In the genomic region with DNA sequence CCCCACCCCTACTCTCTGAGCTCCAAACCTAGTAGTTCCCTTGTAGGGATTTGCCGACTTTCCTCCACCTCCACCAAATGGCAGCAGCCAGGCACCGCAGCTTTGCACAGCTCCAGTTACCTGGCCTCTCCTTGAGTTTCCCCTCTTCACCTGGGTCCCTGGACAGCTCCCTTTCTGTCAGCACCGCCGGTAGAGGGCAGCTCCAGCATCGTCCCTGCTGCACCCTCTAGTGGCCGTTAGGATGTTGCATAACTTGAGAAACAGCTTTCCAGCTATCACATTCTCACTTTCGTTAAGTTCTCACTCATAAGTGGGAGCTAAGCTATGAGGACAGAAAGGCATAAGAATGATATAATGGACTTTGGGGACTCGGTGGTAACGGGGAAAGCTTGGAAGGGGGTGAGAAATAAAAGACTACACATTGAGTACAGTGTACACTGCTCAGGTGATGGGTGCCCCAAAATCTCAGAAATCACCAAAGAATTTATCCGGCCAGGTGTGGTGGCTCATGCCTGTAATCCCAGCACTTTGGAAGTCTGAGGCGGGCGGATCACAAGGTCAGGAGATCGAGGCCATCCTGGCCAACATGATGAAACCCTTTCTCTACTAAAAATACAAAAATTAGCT, we compare ENCODE assay signal across 1 cellular context.
TF ChIP-seq lines count a peak whose summit lies in the region.

No MANE protein-coding gene starts in this region.

TF ChIP-seq in HepG2, 621 proteins besides CTCF, POLR2A, EP300 and RAD21 (continued from another document and continues in another):
- TF ChIP-seq, protein P1, sequence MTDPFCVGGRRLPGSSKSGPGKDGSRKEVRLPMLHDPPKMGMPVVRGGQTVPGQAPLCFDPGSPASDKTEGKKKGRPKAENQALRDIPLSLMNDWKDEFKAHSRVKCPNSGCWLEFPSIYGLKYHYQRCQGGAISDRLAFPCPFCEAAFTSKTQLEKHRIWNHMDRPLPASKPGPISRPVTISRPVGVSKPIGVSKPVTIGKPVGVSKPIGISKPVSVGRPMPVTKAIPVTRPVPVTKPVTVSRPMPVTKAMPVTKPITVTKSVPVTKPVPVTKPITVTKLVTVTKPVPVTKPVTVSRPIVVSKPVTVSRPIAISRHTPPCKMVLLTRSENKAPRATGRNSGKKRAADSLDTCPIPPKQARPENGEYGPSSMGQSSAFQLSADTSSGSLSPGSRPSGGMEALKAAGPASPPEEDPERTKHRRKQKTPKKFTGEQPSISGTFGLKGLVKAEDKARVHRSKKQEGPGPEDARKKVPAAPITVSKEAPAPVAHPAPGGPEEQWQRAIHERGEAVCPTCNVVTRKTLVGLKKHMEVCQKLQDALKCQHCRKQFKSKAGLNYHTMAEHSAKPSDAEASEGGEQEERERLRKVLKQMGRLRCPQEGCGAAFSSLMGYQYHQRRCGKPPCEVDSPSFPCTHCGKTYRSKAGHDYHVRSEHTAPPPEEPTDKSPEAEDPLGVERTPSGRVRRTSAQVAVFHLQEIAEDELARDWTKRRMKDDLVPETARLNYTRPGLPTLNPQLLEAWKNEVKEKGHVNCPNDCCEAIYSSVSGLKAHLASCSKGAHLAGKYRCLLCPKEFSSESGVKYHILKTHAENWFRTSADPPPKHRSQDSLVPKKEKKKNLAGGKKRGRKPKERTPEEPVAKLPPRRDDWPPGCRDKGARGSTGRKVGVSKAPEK (CRISPR knock-in tag; IDR thresholded peaks at IDR 0.05; ENCODE audit: borderline replicate concordance) = no peak
- TF ChIP-seq, protein P2, sequence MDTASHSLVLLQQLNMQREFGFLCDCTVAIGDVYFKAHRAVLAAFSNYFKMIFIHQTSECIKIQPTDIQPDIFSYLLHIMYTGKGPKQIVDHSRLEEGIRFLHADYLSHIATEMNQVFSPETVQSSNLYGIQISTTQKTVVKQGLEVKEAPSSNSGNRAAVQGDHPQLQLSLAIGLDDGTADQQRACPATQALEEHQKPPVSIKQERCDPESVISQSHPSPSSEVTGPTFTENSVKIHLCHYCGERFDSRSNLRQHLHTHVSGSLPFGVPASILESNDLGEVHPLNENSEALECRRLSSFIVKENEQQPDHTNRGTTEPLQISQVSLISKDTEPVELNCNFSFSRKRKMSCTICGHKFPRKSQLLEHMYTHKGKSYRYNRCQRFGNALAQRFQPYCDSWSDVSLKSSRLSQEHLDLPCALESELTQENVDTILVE (CRISPR knock-in tag; IDR thresholded peaks at IDR 0.05) = 0 out of 2 replicates have a peak, but pooled peaks have one; percentile 49
- TF ChIP-seq ZNF749 (CRISPR knock-in tag; IDR thresholded peaks at IDR 0.05; ENCODE audit: borderline replicate concordance) = no peak
- TF ChIP-seq IRF2 (CRISPR knock-in tag; IDR thresholded peaks at IDR 0.05) = 0 out of 2 replicates have a peak, but pooled peaks have one; percentile 61
- no peak for TF ChIP-seq XBP1 (CRISPR knock-in tag; IDR thresholded peaks at IDR 0.05)
- no peak for TF ChIP-seq JUND (CRISPR knock-in tag; IDR thresholded peaks at IDR 0.05)
- TF ChIP-seq ZMYM2 (CRISPR knock-in tag; IDR thresholded peaks at IDR 0.05) = no peak
- TF ChIP-seq, protein P3, sequence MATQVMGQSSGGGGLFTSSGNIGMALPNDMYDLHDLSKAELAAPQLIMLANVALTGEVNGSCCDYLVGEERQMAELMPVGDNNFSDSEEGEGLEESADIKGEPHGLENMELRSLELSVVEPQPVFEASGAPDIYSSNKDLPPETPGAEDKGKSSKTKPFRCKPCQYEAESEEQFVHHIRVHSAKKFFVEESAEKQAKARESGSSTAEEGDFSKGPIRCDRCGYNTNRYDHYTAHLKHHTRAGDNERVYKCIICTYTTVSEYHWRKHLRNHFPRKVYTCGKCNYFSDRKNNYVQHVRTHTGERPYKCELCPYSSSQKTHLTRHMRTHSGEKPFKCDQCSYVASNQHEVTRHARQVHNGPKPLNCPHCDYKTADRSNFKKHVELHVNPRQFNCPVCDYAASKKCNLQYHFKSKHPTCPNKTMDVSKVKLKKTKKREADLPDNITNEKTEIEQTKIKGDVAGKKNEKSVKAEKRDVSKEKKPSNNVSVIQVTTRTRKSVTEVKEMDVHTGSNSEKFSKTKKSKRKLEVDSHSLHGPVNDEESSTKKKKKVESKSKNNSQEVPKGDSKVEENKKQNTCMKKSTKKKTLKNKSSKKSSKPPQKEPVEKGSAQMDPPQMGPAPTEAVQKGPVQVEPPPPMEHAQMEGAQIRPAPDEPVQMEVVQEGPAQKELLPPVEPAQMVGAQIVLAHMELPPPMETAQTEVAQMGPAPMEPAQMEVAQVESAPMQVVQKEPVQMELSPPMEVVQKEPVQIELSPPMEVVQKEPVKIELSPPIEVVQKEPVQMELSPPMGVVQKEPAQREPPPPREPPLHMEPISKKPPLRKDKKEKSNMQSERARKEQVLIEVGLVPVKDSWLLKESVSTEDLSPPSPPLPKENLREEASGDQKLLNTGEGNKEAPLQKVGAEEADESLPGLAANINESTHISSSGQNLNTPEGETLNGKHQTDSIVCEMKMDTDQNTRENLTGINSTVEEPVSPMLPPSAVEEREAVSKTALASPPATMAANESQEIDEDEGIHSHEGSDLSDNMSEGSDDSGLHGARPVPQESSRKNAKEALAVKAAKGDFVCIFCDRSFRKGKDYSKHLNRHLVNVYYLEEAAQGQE (IDR thresholded peaks at IDR 0.05; ENCODE audit: borderline replicate concordance in 1 of 2, low read depth in 1 of 2, low read length in 2 of 2) = peak; percentile 71 to 94
- TF ChIP-seq, protein P4, sequence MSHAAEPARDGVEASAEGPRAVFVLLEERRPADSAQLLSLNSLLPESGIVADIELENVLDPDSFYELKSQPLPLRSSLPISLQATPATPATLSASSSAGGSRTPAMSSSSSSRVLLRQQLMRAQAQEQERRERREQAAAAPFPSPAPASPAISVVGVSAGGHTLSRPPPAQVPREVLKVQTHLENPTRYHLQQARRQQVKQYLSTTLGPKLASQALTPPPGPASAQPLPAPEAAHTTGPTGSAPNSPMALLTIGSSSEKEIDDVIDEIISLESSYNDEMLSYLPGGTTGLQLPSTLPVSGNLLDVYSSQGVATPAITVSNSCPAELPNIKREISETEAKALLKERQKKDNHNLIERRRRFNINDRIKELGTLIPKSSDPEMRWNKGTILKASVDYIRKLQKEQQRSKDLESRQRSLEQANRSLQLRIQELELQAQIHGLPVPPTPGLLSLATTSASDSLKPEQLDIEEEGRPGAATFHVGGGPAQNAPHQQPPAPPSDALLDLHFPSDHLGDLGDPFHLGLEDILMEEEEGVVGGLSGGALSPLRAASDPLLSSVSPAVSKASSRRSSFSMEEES (CRISPR knock-in tag; IDR thresholded peaks at IDR 0.05) = 0 out of 2 replicates have a peak, but pooled peaks have one; percentile 29
- peak; percentile 69 for TF ChIP-seq XRCC5 (optimal IDR thresholded peaks at IDR 0.05; ENCODE audit: low read length)
- TF ChIP-seq CREB1 (IDR thresholded peaks at IDR 0.05) = no peak
- TF ChIP-seq CREB1 (CRISPR knock-in tag; IDR thresholded peaks at IDR 0.05) = no peak
- TF ChIP-seq PHB2 (IDR thresholded peaks at IDR 0.05; ENCODE audit: partially characterized antibody) = no peak
- TF ChIP-seq ZNF850 (CRISPR knock-in tag; conservative IDR thresholded peaks at IDR 0.05) = no peak
- TF ChIP-seq ZNF431 (CRISPR knock-in tag; IDR thresholded peaks at IDR 0.05; ENCODE audit: borderline replicate concordance, low read depth) = no peak
- TF ChIP-seq HNRNPLL (IDR thresholded peaks at IDR 0.05; ENCODE audit: low read depth, low read length, poor library complexity, severe bottlenecking) = no peak
- no peak for TF ChIP-seq CREM (IDR thresholded peaks at IDR 0.05)
- no peak for TF ChIP-seq CREM (CRISPR knock-in tag; IDR thresholded peaks at IDR 0.05)
- TF ChIP-seq ZMAT3 (CRISPR knock-in tag; conservative IDR thresholded peaks at IDR 0.05) = no peak
- TF ChIP-seq SNAPC2 (CRISPR knock-in tag; IDR thresholded peaks at IDR 0.05) = no peak
- TF ChIP-seq RBAK (CRISPR knock-in tag; IDR thresholded peaks at IDR 0.05) = no peak
- TF ChIP-seq, protein P5, sequence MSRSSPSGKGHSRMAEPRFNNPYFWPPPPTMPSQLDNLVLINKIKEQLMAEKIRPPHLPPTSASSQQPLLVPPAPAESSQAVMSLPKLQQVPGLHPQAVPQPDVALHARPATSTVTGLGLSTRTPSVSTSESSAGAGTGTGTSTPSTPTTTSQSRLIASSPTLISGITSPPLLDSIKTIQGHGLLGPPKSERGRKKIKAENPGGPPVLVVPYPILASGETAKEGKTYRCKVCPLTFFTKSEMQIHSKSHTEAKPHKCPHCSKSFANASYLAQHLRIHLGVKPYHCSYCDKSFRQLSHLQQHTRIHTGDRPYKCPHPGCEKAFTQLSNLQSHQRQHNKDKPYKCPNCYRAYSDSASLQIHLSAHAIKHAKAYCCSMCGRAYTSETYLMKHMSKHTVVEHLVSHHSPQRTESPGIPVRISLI (CRISPR knock-in tag; IDR thresholded peaks at IDR 0.05; ENCODE audit: borderline replicate concordance) = no peak
- no peak for TF ChIP-seq ZFP41 (CRISPR knock-in tag; IDR thresholded peaks at IDR 0.05; ENCODE audit: borderline replicate concordance)
- TF ChIP-seq ERF (CRISPR knock-in tag; IDR thresholded peaks at IDR 0.05) = 0 out of 2 replicates have a peak, but pooled peaks have one; percentile 29
- TF ChIP-seq FOXM1 (CRISPR knock-in tag; IDR thresholded peaks at IDR 0.05) = no peak
- TF ChIP-seq ZNF329 (CRISPR knock-in tag; IDR thresholded peaks at IDR 0.05; ENCODE audit: low read depth) = no peak
- TF ChIP-seq DNMT1 (CRISPR knock-in tag; IDR thresholded peaks at IDR 0.05) = no peak
- no peak for TF ChIP-seq ZSCAN30 (CRISPR knock-in tag; IDR thresholded peaks at IDR 0.05)
- no peak for TF ChIP-seq NR2C2 (CRISPR knock-in tag; IDR thresholded peaks at IDR 0.05; ENCODE audit: borderline replicate concordance)
- no peak for TF ChIP-seq HOXD1 (CRISPR knock-in tag; IDR thresholded peaks at IDR 0.05)
- TF ChIP-seq ZNF331 (CRISPR knock-in tag; IDR thresholded peaks at IDR 0.05) = 0 out of 2 replicates have a peak, but pooled peaks have one; percentile 29
- no peak for TF ChIP-seq POLR2AphosphoS5 (IDR thresholded peaks at IDR 0.05; ENCODE audit: low read depth, low read length)
- no peak for TF ChIP-seq ZNF768 (CRISPR knock-in tag; IDR thresholded peaks at IDR 0.05)
- no peak for TF ChIP-seq RXRA (CRISPR knock-in tag; IDR thresholded peaks at IDR 0.05)
- no peak for TF ChIP-seq ZFP36 (IDR thresholded peaks at IDR 0.05; ENCODE audit: borderline replicate concordance, low read depth, low read length, partially characterized antibody)
- no peak for TF ChIP-seq CBX1 (IDR thresholded peaks at IDR 0.05; ENCODE audit: low read depth)
- TF ChIP-seq SOX13 (IDR thresholded peaks at IDR 0.05) = no peak
- TF ChIP-seq SOX13 (CRISPR knock-in tag; conservative IDR thresholded peaks at IDR 0.05 in 1 of 2, IDR thresholded peaks at IDR 0.05 in 1 of 2) = peak in 1 of 2 experiments; percentile 21; a peak in 1 of 4 replicates
- TF ChIP-seq RXRB (CRISPR knock-in tag; IDR thresholded peaks at IDR 0.05; ENCODE audit: borderline replicate concordance) = no peak
- TF ChIP-seq ZNF234 (CRISPR knock-in tag; conservative IDR thresholded peaks at IDR 0.05) = no peak
- no peak for TF ChIP-seq ZNF34 (CRISPR knock-in tag; IDR thresholded peaks at IDR 0.05; ENCODE audit: borderline replicate concordance)
- TF ChIP-seq SAP130 (CRISPR knock-in tag; IDR thresholded peaks at IDR 0.05; ENCODE audit: low read depth) = peak; percentile 31; the same call in 1 of the 2 replicates
- TF ChIP-seq ARNT2 (CRISPR knock-in tag; IDR thresholded peaks at IDR 0.05; ENCODE audit: low read depth) = 0 out of 2 replicates have a peak, but pooled peaks have one; percentile 20
- TF ChIP-seq GABPA (IDR thresholded peaks at IDR 0.05; ENCODE audit: low read depth, low read length) = no peak
- no peak for TF ChIP-seq GABPA (CRISPR knock-in tag; IDR thresholded peaks at IDR 0.05; ENCODE audit: low read depth)
- TF ChIP-seq, protein P6, sequence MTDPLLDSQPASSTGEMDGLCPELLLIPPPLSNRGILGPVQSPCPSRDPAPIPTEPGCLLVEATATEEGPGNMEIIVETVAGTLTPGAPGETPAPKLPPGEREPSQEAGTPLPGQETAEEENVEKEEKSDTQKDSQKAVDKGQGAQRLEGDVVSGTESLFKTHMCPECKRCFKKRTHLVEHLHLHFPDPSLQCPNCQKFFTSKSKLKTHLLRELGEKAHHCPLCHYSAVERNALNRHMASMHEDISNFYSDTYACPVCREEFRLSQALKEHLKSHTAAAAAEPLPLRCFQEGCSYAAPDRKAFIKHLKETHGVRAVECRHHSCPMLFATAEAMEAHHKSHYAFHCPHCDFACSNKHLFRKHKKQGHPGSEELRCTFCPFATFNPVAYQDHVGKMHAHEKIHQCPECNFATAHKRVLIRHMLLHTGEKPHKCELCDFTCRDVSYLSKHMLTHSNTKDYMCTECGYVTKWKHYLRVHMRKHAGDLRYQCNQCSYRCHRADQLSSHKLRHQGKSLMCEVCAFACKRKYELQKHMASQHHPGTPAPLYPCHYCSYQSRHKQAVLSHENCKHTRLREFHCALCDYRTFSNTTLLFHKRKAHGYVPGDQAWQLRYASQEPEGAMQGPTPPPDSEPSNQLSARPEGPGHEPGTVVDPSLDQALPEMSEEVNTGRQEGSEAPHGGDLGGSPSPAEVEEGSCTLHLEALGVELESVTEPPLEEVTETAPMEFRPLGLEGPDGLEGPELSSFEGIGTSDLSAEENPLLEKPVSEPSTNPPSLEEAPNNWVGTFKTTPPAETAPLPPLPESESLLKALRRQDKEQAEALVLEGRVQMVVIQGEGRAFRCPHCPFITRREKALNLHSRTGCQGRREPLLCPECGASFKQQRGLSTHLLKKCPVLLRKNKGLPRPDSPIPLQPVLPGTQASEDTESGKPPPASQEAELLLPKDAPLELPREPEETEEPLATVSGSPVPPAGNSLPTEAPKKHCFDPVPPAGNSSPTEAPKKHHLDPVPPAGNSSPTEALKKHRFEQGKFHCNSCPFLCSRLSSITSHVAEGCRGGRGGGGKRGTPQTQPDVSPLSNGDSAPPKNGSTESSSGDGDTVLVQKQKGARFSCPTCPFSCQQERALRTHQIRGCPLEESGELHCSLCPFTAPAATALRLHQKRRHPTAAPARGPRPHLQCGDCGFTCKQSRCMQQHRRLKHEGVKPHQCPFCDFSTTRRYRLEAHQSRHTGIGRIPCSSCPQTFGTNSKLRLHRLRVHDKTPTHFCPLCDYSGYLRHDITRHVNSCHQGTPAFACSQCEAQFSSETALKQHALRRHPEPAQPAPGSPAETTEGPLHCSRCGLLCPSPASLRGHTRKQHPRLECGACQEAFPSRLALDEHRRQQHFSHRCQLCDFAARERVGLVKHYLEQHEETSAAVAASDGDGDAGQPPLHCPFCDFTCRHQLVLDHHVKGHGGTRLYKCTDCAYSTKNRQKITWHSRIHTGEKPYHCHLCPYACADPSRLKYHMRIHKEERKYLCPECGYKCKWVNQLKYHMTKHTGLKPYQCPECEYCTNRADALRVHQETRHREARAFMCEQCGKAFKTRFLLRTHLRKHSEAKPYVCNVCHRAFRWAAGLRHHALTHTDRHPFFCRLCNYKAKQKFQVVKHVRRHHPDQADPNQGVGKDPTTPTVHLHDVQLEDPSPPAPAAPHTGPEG (CRISPR knock-in tag; IDR thresholded peaks at IDR 0.05) = no peak
- TF ChIP-seq ZNF230 (CRISPR knock-in tag; IDR thresholded peaks at IDR 0.05) = no peak
- TF ChIP-seq, protein P7, sequence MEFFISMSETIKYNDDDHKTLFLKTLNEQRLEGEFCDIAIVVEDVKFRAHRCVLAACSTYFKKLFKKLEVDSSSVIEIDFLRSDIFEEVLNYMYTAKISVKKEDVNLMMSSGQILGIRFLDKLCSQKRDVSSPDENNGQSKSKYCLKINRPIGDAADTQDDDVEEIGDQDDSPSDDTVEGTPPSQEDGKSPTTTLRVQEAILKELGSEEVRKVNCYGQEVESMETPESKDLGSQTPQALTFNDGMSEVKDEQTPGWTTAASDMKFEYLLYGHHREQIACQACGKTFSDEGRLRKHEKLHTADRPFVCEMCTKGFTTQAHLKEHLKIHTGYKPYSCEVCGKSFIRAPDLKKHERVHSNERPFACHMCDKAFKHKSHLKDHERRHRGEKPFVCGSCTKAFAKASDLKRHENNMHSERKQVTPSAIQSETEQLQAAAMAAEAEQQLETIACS (CRISPR knock-in tag; IDR thresholded peaks at IDR 0.05) = no peak
- 0 out of 2 replicates have a peak, but pooled peaks have one; percentile 53 for TF ChIP-seq ZNF772 (CRISPR knock-in tag; IDR thresholded peaks at IDR 0.05)
